ENCODE assay signal across 9 cellular contexts in genomic region chr2:172438741-172439508, GRCh38. TPM values are rescaled to one million over a fixed set of nuclear protein-coding genes. Genes with fewer than 3 reads are reported as not detected.
DNase-seq lines count a peak whose midpoint lies in the region; ATAC-seq, FAIRE-seq and TF ChIP-seq lines count a peak whose summit lies in the region.
"Had no signal": no experiment of that assay in that cellular context is flagged by ENCODE, and none has a peak within 500 bp of the region (broad histone marks: within the 10 kb centered on the region; RNA-seq: fewer than 3 reads in every experiment).

No MANE protein-coding gene starts in this region.

- no peak overlapping the region for H3K56ac ChIP-seq in H9 (ENCODE audit: insufficient read length, low read depth, low read length)

- TF ChIP-seq CTCF in A673 (conservative IDR thresholded peaks at IDR 0.05; ENCODE audit: low read depth, low read length) (no peak), H9 (conservative IDR thresholded peaks at IDR 0.05) (no peak), kidney (IDR thresholded peaks at IDR 0.05; ENCODE audit: borderline replicate concordance, extremely low read depth, insufficient read depth) (no peak)

- no CpG with 5 or more reads among the region's 8 CpGs for WGBS in H9 (ENCODE audit: extremely low coverage, insufficient read length, low lambda C conversion rate)

- H3K23me2 ChIP-seq in H9 (ENCODE audit: insufficient read length, low read depth, low read length, poor library complexity, severe bottlenecking), result no peaks in the 10 kb centered on the region

- H4K8ac ChIP-seq in H9 (replicated peaks; ENCODE audit: insufficient read length, low read depth, low read length), result no peak overlapping the region

- no peaks in the 10 kb centered on the region for H4K20me1 ChIP-seq in H9 (ENCODE audit: control insufficient read depth, insufficient read depth, insufficient read length)

- no peak overlapping the region for H3K4me3 ChIP-seq in A673 (ENCODE audit: low read depth, low read length, poor library complexity, severe bottlenecking)
- no peak overlapping the region for H3K4me3 ChIP-seq in kidney (ENCODE audit: low read length in 2 of 2)

- POLR2A ChIA-PET in A673 (lab: Charles Lee; ENCODE audit: low non-redundant PET), result interaction anchor here (0.7 kb wide), 1 partner anchor 9 kb away, joined by 3 read pairs; no protein-coding TSS in a partner anchor

- no peak overlapping the region for H3T11ph ChIP-seq in H9 (ENCODE audit: low read length)

- H3K18ac ChIP-seq in H9 (ENCODE audit: insufficient read length, low read depth, low read length), result no peak overlapping the region

- BruUV-seq in A673 (replicated peaks; lab: Mats Ljungman, UMichigan), result no TSS peak

- H3K27me3 ChIP-seq in A673 (replicated peaks; ENCODE audit: insufficient read depth, low read depth, low read length, poor library complexity) (no peaks in the 10 kb centered on the region), H9 (ENCODE audit: insufficient read depth, low read length) (no peaks in the 10 kb centered on the region)

- peak overlapping the region; percentile 3 to 83 (median 34); a peak in 1 of 7 replicates for H3K27ac Mint-ChIP-seq in H9

- no peaks in the 10 kb centered on the region for H3K9me3 Mint-ChIP-seq in H9

- no peak overlapping the region for H2BK15ac ChIP-seq in H9 (ENCODE audit: low read depth, low read length)

- no peak overlapping the region for H2BK20ac ChIP-seq in H9 (ENCODE audit: low read depth, low read length, poor library complexity, severe bottlenecking)

- FAIRE-seq in kidney (lab: Jason Lieb, UNC), result no peak

- CTCF ChIA-PET in A673 (lab: Charles Lee), result interaction anchor here (0.6 to 2.6 kb wide), 2 partner anchors 23 to 204 kb away, joined by 3 to 8 read pairs; no protein-coding TSS in a partner anchor

- H4K91ac ChIP-seq in H9 (ENCODE audit: insufficient read length, low read depth, low read length), result no peak overlapping the region

- no peak overlapping the region for H2AK5ac ChIP-seq in H9 (ENCODE audit: insufficient read length, low read length)

- H3K9ac ChIP-seq in H9 (ENCODE audit: extremely low read depth, insufficient read length, low read length) (no peak overlapping the region), kidney (ENCODE audit: low read length in 2 of 2) (no peak overlapping the region)

- H2BK12ac ChIP-seq in H9 (ENCODE audit: insufficient read length, low read depth, low read length), result no peak overlapping the region

- peaks cover 34% of the 10 kb centered on the region; the same call in 1 of the 2 replicates for H3K79me2 ChIP-seq in H9 (ENCODE audit: insufficient read depth, low read length)

- no peaks in the 10 kb centered on the region for H3K36me3 ChIP-seq in A673 (ENCODE audit: insufficient read depth, low read length, poor library complexity, severe bottlenecking)
- H3K36me3 ChIP-seq in kidney (ENCODE audit: control insufficient read depth in 1 of 2, insufficient read depth in 2 of 2, low read length in 2 of 2), result no peaks in the 10 kb centered on the region

- peaks cover 7 to 18% (median 14%) of the 10 kb centered on the region in 3 experiments for H3K36me3 Mint-ChIP-seq in H9 (ENCODE audit: insufficient read depth in 1 of 3, low read depth in 3 of 3)

- no peak overlapping the region for H3K23ac ChIP-seq in H9 (ENCODE audit: insufficient read length, low read depth, low read length)

- no peak overlapping the region for H3K4me2 ChIP-seq in H9 (ENCODE audit: insufficient read depth, insufficient read length, low read length)

- H3K4me1 ChIP-seq in A673 (ENCODE audit: insufficient read depth, low read length, poor library complexity, severe bottlenecking), result peaks cover 53% of the 10 kb centered on the region
- peaks cover 32% of the 10 kb centered on the region for H3K4me1 ChIP-seq in H9 (ENCODE audit: insufficient read depth, low read length)
- H3K4me1 ChIP-seq in kidney (ENCODE audit: control insufficient read depth in 1 of 2, insufficient read depth in 1 of 2, low read depth in 1 of 2, low read length in 2 of 2), result peaks cover 32 to 75% of the 10 kb centered on the region in 2 donors

- ATAC-seq in GM19463 (IDR thresholded peaks at IDR 0.05; ENCODE audit: unreplicated experiment), result no peak

- H2BK5ac ChIP-seq in H9 (ENCODE audit: insufficient read length, low read length), result no peak overlapping the region

- no peaks in the 10 kb centered on the region for H3K9me3 ChIP-seq in A673 (ENCODE audit: low read depth, low read length, poor library complexity, severe bottlenecking)
- no peaks in the 10 kb centered on the region for H3K9me3 ChIP-seq in H9 (ENCODE audit: control insufficient read depth, low read depth, low read length)
- H3K9me3 ChIP-seq in kidney (ENCODE audit: control insufficient read depth in 1 of 2, low read length in 2 of 2), result no peaks in the 10 kb centered on the region

- no peak overlapping the region for H4K5ac ChIP-seq in H9 (ENCODE audit: insufficient read length, low read depth, low read length)

- H2BK120ac ChIP-seq in H9 (ENCODE audit: low read depth, low read length, poor library complexity, severe bottlenecking), result no peak overlapping the region

- no peaks in the 10 kb centered on the region for H3K27me3 Mint-ChIP-seq in H9 (ENCODE audit: low read depth)

- H3K27ac ChIP-seq in A673 (ENCODE audit: low read depth, low read length, poor library complexity, severe bottlenecking) (peak overlapping the region; percentile 60), H9 (ENCODE audit: insufficient read length, low read depth, low read length) (no peak overlapping the region), kidney (ENCODE audit: low read depth in 2 of 2, low read length in 2 of 2) (peak overlapping the region; percentile 8 to 27)

- no peak overlapping the region for H3K14ac ChIP-seq in H9 (ENCODE audit: insufficient read depth, low read length)

- H3K4me3 Mint-ChIP-seq in H9, result no peak overlapping the region

- H3K4ac ChIP-seq in H9 (ENCODE audit: low read depth, low read length), result no peak overlapping the region

- DNase-seq in A673 (ENCODE audit: low spot score), result peak; percentile 95
- no peak for DNase-seq in H9
- DNase-seq in amniotic epithelial cell (ENCODE audit: low read depth), result peak; percentile 53
- DNase-seq in kidney, result no peak
- no peak for DNase-seq in cortex of kidney (lab: John Stamatoyannopoulos, UW)
- DNase-seq in posterior cingulate gyrus, result no peak
- DNase-seq in stimulated activated CD8-positive, alpha-beta memory T cell treated with anti-CD3 and anti-CD28 coated beads, Interleukin-4, amount 100 ng/mL, for 48 hours, result no peak
- DNase-seq: activated naive CD4-positive, alpha-beta T cell had no signal

- intact Hi-C loops in A673 (cut with micrococcal nuclease; ENCODE audit: unreplicated experiment), result no loop called here
- intact Hi-C loops in kidney (cut with DNase I), result no loop called here
- intact Hi-C loops in posterior cingulate gyrus (cut with DNase I), result no loop called here

- H3K4me1 Mint-ChIP-seq in H9, result peaks cover 55 to 62% of the 10 kb centered on the region in 2 experiments

- H3K79me1 ChIP-seq in H9 (ENCODE audit: insufficient read depth, low read depth, low read length, poor library complexity, severe bottlenecking), result peaks cover 10% of the 10 kb centered on the region

- H2AFZ ChIP-seq in H9 (ENCODE audit: low read length), result no peak overlapping the region

RNA-seq across cellular contexts. Expression of gene ITGA6, which starts 11.5 kb away (rescaled TPM):
- total RNA-seq in A673 (2021) (7.7 and 10.7 TPM in 2 replicates), H9 (2021) (78.3 and 78.9 TPM in 2 replicates), kidney (89.1 TPM)
- 32.8 TPM for polyA plus RNA-seq in kidney (ENCODE audit: insufficient read depth, low read depth, low replicate concordance)

Comparison
In these comparisons a context has a peak if more than half of its experiments do, and no peak if none do; other contexts are left out.
1. DNase-seq: peak in A673 (single experiment) and amniotic epithelial cell (single experiment); none in H9 (single experiment), kidney (single experiment), cortex of kidney (single experiment), posterior cingulate gyrus (0 of 10) and stimulated activated CD8-positive, alpha-beta memory T cell treated with anti-CD3 and anti-CD28 coated beads, Interleukin-4, amount 100 ng/mL, for 48 hours (single experiment).